Comparison of ENCODE assay signal across 9 cellular contexts in genomic region chr11:63639195-63639832, GRCh38. TPM values are rescaled to one million over a fixed set of nuclear protein-coding genes. Genes with fewer than 3 reads are reported as not detected.
A peak's percentile ranks its signal among the peaks of the same experiment; 100 is the strongest.
DNase-seq lines count a peak whose midpoint lies in the region; ATAC-seq and TF ChIP-seq lines count a peak whose summit lies in the region.
"Had no signal": no experiment of that assay in that cellular context is flagged by ENCODE, and none has a peak within 500 bp of the region (broad histone marks: within the 10 kb centered on the region; RNA-seq: fewer than 3 reads in every experiment).

No MANE protein-coding gene starts in this region.

- in situ Hi-C loops in SK-MEL-5 (cut with HindIII; ENCODE audit: low pct_unique_long_range_greater_than_20kb, low sequenced_read_pairs) (no loop called here), transverse colon (cut with MboI; ENCODE audit: low pct_ligation_motif_present in 1 of 4, low pct_unique_long_range_greater_than_20kb in 1 of 4, low sequenced_read_pairs in 3 of 4) (loop anchor here (5.0 to 25.0 kb wide), 4 partner anchors 98 to 165 kb away; no protein-coding TSS in a partner anchor)

- peaks cover 9% of the 10 kb centered on the region for H3K36me3 Mint-ChIP-seq in activated naive CD4-positive, alpha-beta T cell treated with anti-CD3 and anti-CD28 coated beads, Interleukin-2, amount 50 U/mL, for 24 hours
- peaks cover 0 to 6% of the 10 kb centered on the region in 2 donors for H3K36me3 Mint-ChIP-seq in activated naive CD4-positive, alpha-beta T cell treated with anti-CD3 and anti-CD28 coated beads, Interleukin-2, amount 50 U/mL, for 72 hours

- WGBS in gastroesophageal sphincter (ENCODE audit: low coverage in 1 of 2), 2 donors, result 67 to 70% methylated on average over 3 to 4 of the region's 4 CpGs
- 77 to 78% methylated on average over 4 of the region's 4 CpGs for WGBS in transverse colon (ENCODE audit: low coverage in 1 of 2), 2 donors

- H3K36me3 ChIP-seq in gastroesophageal sphincter (peaks cover 0 to 79% of the 10 kb centered on the region in 2 donors), transverse colon (peaks cover 0 to 29% (median 14%) of the 10 kb centered on the region in 4 donors)

- no peaks in the 10 kb centered on the region for H3K27me3 Mint-ChIP-seq in activated naive CD4-positive, alpha-beta T cell treated with anti-CD3 and anti-CD28 coated beads, Interleukin-2, amount 50 U/mL, for 24 hours

- no peak for DNase-seq in activated naive CD4-positive, alpha-beta T cell treated with anti-CD3 and anti-CD28 coated beads, Interleukin-2, amount 50 U/mL, for 72 hours (ENCODE audit: low spot score in 2 of 2)
- peak; percentile 14 for DNase-seq in SK-MEL-5 (ENCODE audit: low read depth, low spot score)
- DNase-seq in transverse colon, result no peak
- DNase-seq in epidermal melanocyte (ENCODE audit: insufficient read length, low spot score), result no peak
- DNase-seq in glomerular visceral epithelial cell (ENCODE audit: extremely low spot score), result no peak

- H3K4me3 Mint-ChIP-seq in activated naive CD4-positive, alpha-beta T cell treated with anti-CD3 and anti-CD28 coated beads, Interleukin-2, amount 50 U/mL, for 24 hours, result no peak overlapping the region

- TF ChIP-seq CTCF in gastroesophageal sphincter (IDR thresholded peaks at IDR 0.05), result peak; percentile 25 to 54 (median 46)
- peak; percentile 27 to 46 (median 42) for TF ChIP-seq CTCF in transverse colon (IDR thresholded peaks at IDR 0.05)

- H3K4me3 ChIP-seq in gastroesophageal sphincter (no peak overlapping the region), transverse colon (no peak overlapping the region)
- H3K4me3 ChIP-seq: skin epidermis had no signal

- peaks cover 17% of the 10 kb centered on the region for H3K4me1 Mint-ChIP-seq in activated naive CD4-positive, alpha-beta T cell treated with anti-CD3 and anti-CD28 coated beads, Interleukin-2, amount 50 U/mL, for 24 hours

- H3K4me1 ChIP-seq in gastroesophageal sphincter, result peaks cover 0 to 26% (median 0%) of the 10 kb centered on the region in 3 donors
- H3K4me1 ChIP-seq in transverse colon, result no peaks in the 10 kb centered on the region

- no peaks in the 10 kb centered on the region for H3K9me3 Mint-ChIP-seq in activated naive CD4-positive, alpha-beta T cell treated with anti-CD3 and anti-CD28 coated beads, Interleukin-2, amount 50 U/mL, for 24 hours
- no peaks in the 10 kb centered on the region for H3K9me3 Mint-ChIP-seq in activated naive CD4-positive, alpha-beta T cell treated with anti-CD3 and anti-CD28 coated beads, Interleukin-2, amount 50 U/mL, for 72 hours

- peak overlapping the region; percentile 43 for H3K27ac Mint-ChIP-seq in activated naive CD4-positive, alpha-beta T cell treated with anti-CD3 and anti-CD28 coated beads, Interleukin-2, amount 50 U/mL, for 24 hours
- H3K27ac Mint-ChIP-seq in activated naive CD4-positive, alpha-beta T cell treated with anti-CD3 and anti-CD28 coated beads, Interleukin-2, amount 50 U/mL, for 72 hours, result no peak overlapping the region

- TF ChIP-seq POLR2A in gastroesophageal sphincter (IDR thresholded peaks at IDR 0.05) (no peak), transverse colon (IDR thresholded peaks at IDR 0.05) (no peak)

- TF ChIP-seq EP300 in gastroesophageal sphincter (IDR thresholded peaks at IDR 0.05) (no peak), transverse colon (IDR thresholded peaks at IDR 0.05; ENCODE audit: low read depth) (no peak)

- intact Hi-C loops in transverse colon (cut with DNase I; ENCODE audit: low total_unique reads), result loop anchor here (5.0 kb wide), 1 partner anchor 162 kb away; no protein-coding TSS in a partner anchor

- no peaks in the 10 kb centered on the region for H3K9me3 ChIP-seq in gastroesophageal sphincter
- H3K9me3 ChIP-seq in transverse colon, result no peaks in the 10 kb centered on the region

- ATAC-seq in activated naive CD4-positive, alpha-beta T cell treated with anti-CD3 and anti-CD28 coated beads, Interleukin-2, amount 50 U/mL, for 72 hours, result no peak
- peak; percentile 46 for ATAC-seq in gastroesophageal sphincter
- ATAC-seq in HG02642 (IDR thresholded peaks at IDR 0.05; ENCODE audit: poor library complexity, unreplicated experiment), result no peak

- H3K27ac ChIP-seq in gastroesophageal sphincter (peak overlapping the region in 1 of 4 donors; percentile 49), transverse colon (no peak overlapping the region)
- H3K27ac ChIP-seq: skin epidermis had no signal

- no peaks in the 10 kb centered on the region for H3K27me3 ChIP-seq in gastroesophageal sphincter
- H3K27me3 ChIP-seq in transverse colon, result no peaks in the 10 kb centered on the region

RNA-seq across cellular contexts. Expression of gene PLAAT3, which starts 25.1 kb away (rescaled TPM):
- total RNA-seq in activated naive CD4-positive, alpha-beta T cell treated with anti-CD3 and anti-CD28 coated beads, Interleukin-2, amount 50 U/mL, for 72 hours, result 1 to 10 TPM; 6.3 to 9.4 TPM
- total RNA-seq in SK-MEL-5 (2014; rRNA removed; shearing (Covaris generic)), result 3.5 and 4.6 TPM in 2 replicates
- polyA plus RNA-seq in SK-MEL-5 (2015; cell fraction: cytosol; rRNA removed), result 8.6 and 9.8 TPM in 2 replicates
- polyA plus RNA-seq in SK-MEL-5 (2015; cell fraction: nucleus; rRNA removed), result 2.1 and 2.6 TPM in 2 replicates
- 10 to 100 TPM; 45.9 to 69.1 (median 53.2) TPM for total RNA-seq in gastroesophageal sphincter
- 10 to 100 TPM in 3 of 4 donors, 1 to 10 TPM in 1; 8.6 to 16.7 (median 10.5) TPM for total RNA-seq in transverse colon

RNA-seq across cellular contexts. Expression of gene ATL3, which starts 31.9 kb away (rescaled TPM):
- 10 to 100 TPM; 14.5 to 26.9 TPM for total RNA-seq in activated naive CD4-positive, alpha-beta T cell treated with anti-CD3 and anti-CD28 coated beads, Interleukin-2, amount 50 U/mL, for 72 hours
- total RNA-seq in SK-MEL-5 (2014; rRNA removed; shearing (Covaris generic)), result 39.5 and 44.0 TPM in 2 replicates
- 25.6 and 29.6 TPM in 2 replicates for polyA plus RNA-seq in SK-MEL-5 (2015; cell fraction: cytosol; rRNA removed)
- polyA plus RNA-seq in SK-MEL-5 (2015; cell fraction: nucleus; rRNA removed), result 9.9 and 12.4 TPM in 2 replicates
- total RNA-seq in gastroesophageal sphincter, result 100 to 1,000 TPM; 155 to 221 (median 202) TPM
- total RNA-seq in transverse colon, result 10 to 100 TPM; 18.7 to 60.8 (median 40.0) TPM

RNA-seq across cellular contexts. Expression of gene RTN3, which starts 42.0 kb away (rescaled TPM):
- total RNA-seq in activated naive CD4-positive, alpha-beta T cell treated with anti-CD3 and anti-CD28 coated beads, Interleukin-2, amount 50 U/mL, for 72 hours, result 10 to 100 TPM; 48.9 to 67.7 TPM
- total RNA-seq in SK-MEL-5 (2014; rRNA removed; shearing (Covaris generic)), result 31.6 and 36.4 TPM in 2 replicates
- 62.4 and 69.8 TPM in 2 replicates for polyA plus RNA-seq in SK-MEL-5 (2015; cell fraction: cytosol; rRNA removed)
- 17.1 and 19.4 TPM in 2 replicates for polyA plus RNA-seq in SK-MEL-5 (2015; cell fraction: nucleus; rRNA removed)
- total RNA-seq in gastroesophageal sphincter, result 100 to 1,000 TPM in 1 of 4 donors, 10 to 100 TPM in 3; 78.4 to 115 (median 94.2) TPM
- total RNA-seq in transverse colon, result 100 to 1,000 TPM in 2 of 4 donors, 10 to 100 TPM in 2; 44.8 to 187 (median 117) TPM
